6 cellular contexts compared by ENCODE assay signal in the genomic region with DNA sequence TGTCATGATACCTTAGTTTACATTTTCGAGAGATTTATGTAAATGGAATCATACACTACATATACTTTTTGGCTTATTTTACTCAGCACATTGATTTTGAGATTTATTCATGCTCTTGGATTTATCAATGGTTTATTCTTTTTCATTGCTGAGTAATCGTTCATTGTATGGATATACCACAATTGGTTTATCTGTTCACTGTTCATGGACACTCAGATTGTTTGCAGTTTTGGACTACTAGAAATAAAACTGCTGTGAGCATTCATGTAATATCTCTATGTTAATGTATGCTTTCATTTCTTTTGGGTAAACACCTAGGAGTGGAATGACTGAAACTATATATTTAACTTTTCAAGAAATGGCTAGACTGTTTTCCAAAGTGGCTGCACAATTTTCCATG.
"Had no signal": no experiment of that assay in that cellular context is flagged by ENCODE, and none has a peak within 500 bp of the region (broad histone marks: within the 10 kb centered on the region; RNA-seq: fewer than 3 reads in every experiment).

No MANE protein-coding gene starts in this region.

- ATAC-seq: HepG2, K562 had no signal

- H3K27ac ChIP-seq: HL-60 had no signal

- H3K4me3 ChIP-seq: K562 had no signal

- DNase-seq: IMR-90, KBM-7, KG1 had no signal
